In the genomic region with DNA sequence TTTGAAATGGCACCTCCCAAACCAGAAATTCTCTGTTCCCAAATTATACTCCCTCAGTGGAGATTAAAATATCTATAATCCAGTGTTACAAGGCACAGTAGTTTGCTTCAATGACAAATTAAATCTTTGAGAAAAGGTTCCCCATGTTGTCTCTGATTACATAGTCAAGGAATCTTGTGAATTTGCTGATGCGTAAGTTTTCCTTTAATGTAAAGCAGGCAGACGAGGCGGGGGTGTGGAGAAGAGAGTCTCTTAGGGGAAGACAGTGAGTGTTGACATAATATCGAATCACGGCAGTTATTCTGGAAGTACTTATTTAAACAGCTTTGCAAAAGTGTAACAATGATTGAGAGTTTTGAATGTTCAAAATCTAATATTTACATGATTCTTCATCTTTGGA, we compare ENCODE assay signal across 1 cellular context.
TF ChIP-seq lines count a peak whose summit lies in the region.

No MANE protein-coding gene starts in this region.

TF ChIP-seq in A549, 52 proteins besides CTCF, POLR2A, EP300 and RAD21 (continued from another document):
- TF ChIP-seq, protein P1, sequence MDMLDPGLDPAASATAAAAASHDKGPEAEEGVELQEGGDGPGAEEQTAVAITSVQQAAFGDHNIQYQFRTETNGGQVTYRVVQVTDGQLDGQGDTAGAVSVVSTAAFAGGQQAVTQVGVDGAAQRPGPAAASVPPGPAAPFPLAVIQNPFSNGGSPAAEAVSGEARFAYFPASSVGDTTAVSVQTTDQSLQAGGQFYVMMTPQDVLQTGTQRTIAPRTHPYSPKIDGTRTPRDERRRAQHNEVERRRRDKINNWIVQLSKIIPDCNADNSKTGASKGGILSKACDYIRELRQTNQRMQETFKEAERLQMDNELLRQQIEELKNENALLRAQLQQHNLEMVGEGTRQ (IDR thresholded peaks at IDR 0.05) = no peak
- TF ChIP-seq HOXB5 (CRISPR knock-in tag; IDR thresholded peaks at IDR 0.05) (no peak), TFCP2L1 (CRISPR knock-in tag; IDR thresholded peaks at IDR 0.05) (no peak)
